Comparison of ENCODE assay signal across 9 cellular contexts in genomic region chr5:7397005-7397546, GRCh38. TPM values are rescaled to one million over a fixed set of nuclear protein-coding genes. Genes with fewer than 3 reads are reported as not detected.
A peak's percentile ranks its signal among the peaks of the same experiment; 100 is the strongest.
DNase-seq lines count a peak whose midpoint lies in the region; TF ChIP-seq lines count a peak whose summit lies in the region.
"Had no signal": no experiment of that assay in that cellular context is flagged by ENCODE, and none has a peak within 500 bp of the region (broad histone marks: within the 10 kb centered on the region; RNA-seq: fewer than 3 reads in every experiment).

No MANE protein-coding gene starts in this region.

- no peaks in the 10 kb centered on the region for H4K20me1 ChIP-seq in mammary epithelial cell (ENCODE audit: insufficient read depth, low read length)

- BruUV-seq in mammary epithelial cell (replicated peaks; lab: Mats Ljungman, UMichigan) = no TSS peak

- TF ChIP-seq CTCF in breast epithelium (IDR thresholded peaks at IDR 0.05) (no peak), mammary epithelial cell (conservative IDR thresholded peaks at IDR 0.05 in 1 of 2, IDR thresholded peaks at IDR 0.05 in 1 of 2; ENCODE audit: extremely low read depth in 1 of 2, insufficient read depth in 1 of 2, low read depth in 1 of 2, low read length in 2 of 2) (no peak), BE2C (IDR thresholded peaks at IDR 0.05; ENCODE audit: low read depth, low read length) (no peak)

- H3K79me2 ChIP-seq in mammary epithelial cell (ENCODE audit: insufficient read depth, low read length) = no peaks in the 10 kb centered on the region

- CTCF ChIA-PET in mammary epithelial cell (lab: Charles Lee; ENCODE audit: low non-redundant PET) = no interaction called here

- H3K4me3 ChIP-seq in breast epithelium = peak overlapping the region; percentile 57 to 67 (median 65)
- H3K4me3 ChIP-seq in mammary epithelial cell (replicated peaks in 1 of 3; ENCODE audit: insufficient read depth in 1 of 3, low read depth in 2 of 3, low read length in 3 of 3) = no peak overlapping the region
- peak overlapping the region; percentile 54 for H3K4me3 ChIP-seq in mesodermal cell (ENCODE audit: extremely low read depth, insufficient read depth, low read length, poor library complexity, severe bottlenecking)
- peak overlapping the region; percentile 69 for H3K4me3 ChIP-seq in urinary bladder (ENCODE audit: low read depth, low read length)
- H3K4me3 ChIP-seq in BE2C (ENCODE audit: low read depth, low read length) = no peak overlapping the region

- DNase-seq in breast epithelium (ENCODE audit: low spot score in 2 of 2) (no peak), mammary epithelial cell (no peak), NCI-H187 treated with DMSO at 0.1 percent for 48 hours (lab: John Stamatoyannopoulos, UW) (no peak), NCI-H1048 (lab: John Stamatoyannopoulos, UW) (no peak), BE2C (no peak)
- DNase-seq: activated B cell treated with CpG ODN at 0.5 μM for 24 hours had no signal

- H3K36me3 ChIP-seq in breast epithelium (no peaks in the 10 kb centered on the region), mammary epithelial cell (ENCODE audit: insufficient read depth, low read length) (no peaks in the 10 kb centered on the region), mesodermal cell (ENCODE audit: control insufficient read depth, insufficient read depth, low read length) (no peaks in the 10 kb centered on the region), urinary bladder (ENCODE audit: insufficient read depth) (no peaks in the 10 kb centered on the region), BE2C (no peaks in the 10 kb centered on the region)

- 3% methylated on average over 11 of the region's 11 CpGs for WGBS in mammary epithelial cell (ENCODE audit: low coverage, missing lambda C conversion rate)
- 0 to 3% methylated on average over 4 to 9 of the region's 11 CpGs for WGBS in mesodermal cell (ENCODE audit: insufficient coverage in 2 of 2), 2 experiments
- WGBS in urinary bladder = 2% methylated on average over 11 of the region's 11 CpGs

- in situ Hi-C loops in mammary epithelial cell (cut with MboI; ENCODE audit: low sequenced_read_pairs in 2 of 2) = no loop called here

- intact Hi-C loops in breast epithelium (cut with DNase I; ENCODE audit: low total_unique reads) (no loop called here), mammary epithelial cell (cut with micrococcal nuclease) (no loop called here)

- H2AFZ ChIP-seq in mammary epithelial cell (ENCODE audit: low read depth, low read length) = no peak overlapping the region

- no peak for TF ChIP-seq POLR2A in breast epithelium (IDR thresholded peaks at IDR 0.05)

- H3K4me2 ChIP-seq in mammary epithelial cell (ENCODE audit: insufficient read depth, low read depth, low read length) = no peak overlapping the region

- no peak overlapping the region for H3K9ac ChIP-seq in mammary epithelial cell (ENCODE audit: insufficient read depth, low read length)

- no peaks in the 10 kb centered on the region for H3K4me1 ChIP-seq in breast epithelium
- peaks cover 5% of the 10 kb centered on the region for H3K4me1 ChIP-seq in mammary epithelial cell (ENCODE audit: insufficient read depth, low read length)
- H3K4me1 ChIP-seq in mesodermal cell (ENCODE audit: control insufficient read depth, insufficient read depth, low read length, poor library complexity, severe bottlenecking) = no peaks in the 10 kb centered on the region
- no peaks in the 10 kb centered on the region for H3K4me1 ChIP-seq in urinary bladder (ENCODE audit: insufficient read depth)
- no peaks in the 10 kb centered on the region for H3K4me1 ChIP-seq in BE2C

- dilution Hi-C loops in mammary epithelial cell (cut with HindIII; ENCODE audit: low sequenced_read_pairs) = no loop called here

- H3K27ac ChIP-seq in breast epithelium (peak overlapping the region in 1 of 2 donors; percentile 48), mammary epithelial cell (ENCODE audit: insufficient read depth, low read depth, low read length) (no peak overlapping the region), cingulate gyrus (ENCODE audit: low read depth, low read length) (peak overlapping the region; percentile 69), mesodermal cell (ENCODE audit: low read depth, low read length, severe bottlenecking) (no peak overlapping the region), urinary bladder (ENCODE audit: low read depth) (no peak overlapping the region)

- no peaks in the 10 kb centered on the region for H3K9me3 ChIP-seq in breast epithelium
- H3K9me3 ChIP-seq in mammary epithelial cell (replicated peaks; ENCODE audit: insufficient read depth, low read length) = peaks cover 3% of the 10 kb centered on the region
- H3K9me3 ChIP-seq in mesodermal cell (ENCODE audit: control insufficient read depth, low read length) = no peaks in the 10 kb centered on the region
- no peaks in the 10 kb centered on the region; the same call in 1 of the 2 replicates for H3K9me3 ChIP-seq in BE2C

- H3K27me3 ChIP-seq in breast epithelium = peaks cover 0 to 4% of the 10 kb centered on the region in 2 donors
- peaks cover 6% of the 10 kb centered on the region for H3K27me3 ChIP-seq in mammary epithelial cell (ENCODE audit: insufficient read depth, low read length)
- peaks cover 23% of the 10 kb centered on the region for H3K27me3 ChIP-seq in BE2C

RNA-seq across cellular contexts. Expression of gene ADCY2, which starts 1.1 kb away (rescaled TPM):
- total RNA-seq in breast epithelium (10 to 100 TPM in 1 of 3 donors, 1 to 10 TPM in 2; 3.8 to 30.1 (median 4.9) TPM), mammary epithelial cell (not detected), urinary bladder (6.5 TPM)
- polyA plus RNA-seq in mammary epithelial cell (not detected), urinary bladder (6.6 TPM)
- polyA minus RNA-seq in mammary epithelial cell = not detected
- polyA plus RNA-seq in mesodermal cell (2013, experiment 1 of 2) = 8.0 TPM
- polyA plus RNA-seq in mesodermal cell (2013, experiment 2 of 2) = 3.9 TPM
- 0.20 TPM for polyA plus RNA-seq in BE2C (2012; ENCODE audit: insufficient read depth, insufficient read length, low read depth)
- total RNA-seq: activated B cell treated with CpG ODN at 0.5 μM for 24 hours had no signal

Comparison
In these comparisons a context has a peak if more than half of its experiments do, and no peak if none do; other contexts are left out.
1. H3K4me3 ChIP-seq: peak in breast epithelium (3 of 3), mesodermal cell (single experiment) and urinary bladder (single experiment); none in mammary epithelial cell (0 of 3) and BE2C (single experiment).